In genomic region chr2:7748717-7749415, GRCh38 we compare ENCODE assay signal across 12 cellular contexts.
DNase-seq lines count a peak whose midpoint lies in the region; ATAC-seq lines count a peak whose summit lies in the region.
"Had no signal": no experiment of that assay in that cellular context is flagged by ENCODE, and none has a peak within 500 bp of the region (broad histone marks: within the 10 kb centered on the region; RNA-seq: fewer than 3 reads in every experiment).

No MANE protein-coding gene starts in this region.

- H3K4me3 ChIP-seq in HAP-1 = no peak overlapping the region
- H3K4me3 ChIP-seq: SK-N-MC had no signal

- H3K4me1 Mint-ChIP-seq in activated T-cell treated with anti-CD3 and anti-CD28 coated beads, Interleukin-2, amount 50 U/mL, for 72 hours (ENCODE audit: low read depth) = peaks cover 38% of the 10 kb centered on the region
- H3K4me1 Mint-ChIP-seq in effector memory CD8-positive, alpha-beta T cell (ENCODE audit: low read depth in 2 of 2) = peaks cover 28 to 44% of the 10 kb centered on the region in 2 donors

- peak overlapping the region in 1 of 2 donors; percentile 69 for H3K4me3 Mint-ChIP-seq in activated T-cell treated with anti-CD3 and anti-CD28 coated beads, Interleukin-2, amount 50 U/mL, for 72 hours
- H3K4me3 Mint-ChIP-seq in effector memory CD8-positive, alpha-beta T cell = peak overlapping the region; percentile 65 to 72

- no peaks in the 10 kb centered on the region for H3K27me3 ChIP-seq in HAP-1 (ENCODE audit: low read depth)

- H3K27ac Mint-ChIP-seq in activated T-cell treated with anti-CD3 and anti-CD28 coated beads, Interleukin-2, amount 50 U/mL, for 72 hours = no peak overlapping the region
- H3K27ac Mint-ChIP-seq in effector memory CD8-positive, alpha-beta T cell = peak overlapping the region; percentile 91 to 93

- peaks cover 18 to 52% of the 10 kb centered on the region in 2 donors for H3K36me3 Mint-ChIP-seq in activated T-cell treated with anti-CD3 and anti-CD28 coated beads, Interleukin-2, amount 50 U/mL, for 72 hours (ENCODE audit: insufficient read depth in 2 of 2)
- H3K36me3 Mint-ChIP-seq in effector memory CD8-positive, alpha-beta T cell (ENCODE audit: insufficient read depth) = peaks cover 17% of the 10 kb centered on the region

- DNase-seq in activated T-cell treated with anti-CD3 and anti-CD28 coated beads, Interleukin-2, amount 50 U/mL, for 72 hours = no peak
- DNase-seq in activated T-cell treated with anti-CD3 and anti-CD28 coated beads, Interleukin-2, amount 50 U/mL, for 48 hours = no peak
- DNase-seq in SHP77 treated with DMSO at 0.1 percent for 48 hours (lab: John Stamatoyannopoulos, UW) (peak; percentile 85), NCI-H187 (lab: John Stamatoyannopoulos, UW) (no peak), HAP-1 (ENCODE audit: low spot score in 2 of 2) (no peak)
- DNase-seq in effector memory CD8-positive, alpha-beta T cell = peak; percentile 25 to 36 (median 26)
- no peak for DNase-seq in stimulated activated naive CD8-positive, alpha-beta T cell treated with anti-CD3 and anti-CD28 coated beads, Interleukin-15, Interleukin-2, amounts not matched to agents 100 U/mL and 50 U/mL, for 24 hours
- DNase-seq: activated CD4-positive, alpha-beta T cell treated with anti-CD3 and anti-CD28 coated beads for 4 hours; NCI-H524; trophoblast cell had no signal

- ATAC-seq in activated T-cell treated with anti-CD3 and anti-CD28 coated beads, Interleukin-2, amount 50 U/mL, for 72 hours (replicated peaks in 1 of 2) = peak; percentile 33 to 57
- peak; percentile 40 for ATAC-seq in effector memory CD8-positive, alpha-beta T cell (replicated peaks)
- peak; percentile 40 for ATAC-seq in stimulated activated naive CD8-positive, alpha-beta T cell treated with anti-CD3 and anti-CD28 coated beads, Interleukin-15, Interleukin-2, amounts not matched to agents 100 U/mL and 50 U/mL, for 24 hours
- ATAC-seq in HG02885 (IDR thresholded peaks at IDR 0.05; ENCODE audit: poor library complexity, unreplicated experiment) = no peak

- no peaks in the 10 kb centered on the region for H3K36me3 ChIP-seq in HAP-1 (replicated peaks)

- peaks cover 13 to 14% of the 10 kb centered on the region in 2 donors for H3K9me3 Mint-ChIP-seq in activated T-cell treated with anti-CD3 and anti-CD28 coated beads, Interleukin-2, amount 50 U/mL, for 72 hours
- H3K9me3 Mint-ChIP-seq in effector memory CD8-positive, alpha-beta T cell = peaks cover 5 to 12% of the 10 kb centered on the region in 2 donors

- no peaks in the 10 kb centered on the region for H3K27me3 Mint-ChIP-seq in activated T-cell treated with anti-CD3 and anti-CD28 coated beads, Interleukin-2, amount 50 U/mL, for 72 hours (ENCODE audit: low read depth)
- H3K27me3 Mint-ChIP-seq in effector memory CD8-positive, alpha-beta T cell = no peaks in the 10 kb centered on the region

- H3K4me1 ChIP-seq in HAP-1 = no peaks in the 10 kb centered on the region

- no peaks in the 10 kb centered on the region for H3K9me3 ChIP-seq in HAP-1

- in situ Hi-C loops in HAP-1 (cut with MboI; ENCODE audit: low sequenced_read_pairs) = no loop called here

Comparison
In these comparisons a context has a peak if more than half of its experiments do, and no peak if none do; other contexts are left out.
1. DNase-seq: peak in SHP77 treated with DMSO at 0.1 percent for 48 hours (single experiment) and effector memory CD8-positive, alpha-beta T cell (3 of 3); none in activated T-cell treated with anti-CD3 and anti-CD28 coated beads, Interleukin-2, amount 50 U/mL, for 72 hours (0 of 2), activated T-cell treated with anti-CD3 and anti-CD28 coated beads, Interleukin-2, amount 50 U/mL, for 48 hours (0 of 2), stimulated activated naive CD8-positive, alpha-beta T cell treated with anti-CD3 and anti-CD28 coated beads, Interleukin-15, Interleukin-2, amounts not matched to agents 100 U/mL and 50 U/mL, for 24 hours (single experiment), NCI-H187 (0 of 2) and HAP-1 (0 of 2).